ENCODE assay signal across 8 cellular contexts in genomic region chr19:4472174-4472974, GRCh38. TPM values are rescaled to one million over a fixed set of nuclear protein-coding genes. Genes with fewer than 3 reads are reported as not detected.
DNase-seq lines count a peak whose midpoint lies in the region; ATAC-seq and TF ChIP-seq lines count a peak whose summit lies in the region.

TSS of gene HDGFL2 (plus strand) at chr19:4472297. CDS start at chr19:4472351, 54 bp downstream.

- TF ChIP-seq CTCF in CD8-positive, alpha-beta T cell (IDR thresholded peaks at IDR 0.05): no peak
- TF ChIP-seq CTCF in left ventricle myocardium inferior (IDR thresholded peaks at IDR 0.05; ENCODE audit: borderline replicate concordance): no peak
- no peak for TF ChIP-seq CTCF in sigmoid colon (IDR thresholded peaks at IDR 0.05)

- no peaks in the 10 kb centered on the region for H3K27me3 Mint-ChIP-seq in CD8-positive, alpha-beta T cell (ENCODE audit: low read depth)
- H3K27me3 Mint-ChIP-seq in activated T-helper 17 cell treated with anti-CD3 and anti-CD28 coated beads, Interleukin-2, amount 50 U/mL, for 72 hours: no peaks in the 10 kb centered on the region

- no peaks in the 10 kb centered on the region for H3K27me3 ChIP-seq in CD8-positive, alpha-beta T cell (ENCODE audit: insufficient read depth, low read length)
- H3K27me3 ChIP-seq in left ventricle myocardium inferior (ENCODE audit: low read depth) (no peaks in the 10 kb centered on the region), sigmoid colon (no peaks in the 10 kb centered on the region)

- peaks cover 22% of the 10 kb centered on the region for H3K4me1 Mint-ChIP-seq in CD8-positive, alpha-beta T cell (ENCODE audit: low read depth)
- H3K4me1 Mint-ChIP-seq in activated T-helper 17 cell treated with anti-CD3 and anti-CD28 coated beads, Interleukin-2, amount 50 U/mL, for 72 hours: no peaks in the 10 kb centered on the region

- H3K27ac ChIP-seq in CD8-positive, alpha-beta T cell (ENCODE audit: low read depth, low read length): peak within 1 kb of the TSS; percentile 70
- H3K27ac ChIP-seq in left ventricle myocardium inferior (replicated peaks) (peak within 1 kb of the TSS; percentile 93), sigmoid colon (peak within 1 kb of the TSS; percentile 86 to 95 (median 88))

- POLR2A ChIA-PET in CD8-positive, alpha-beta T cell (lab: Charles Lee): interaction anchor here (1.2 to 2.3 kb wide), 7 partner anchors 14 to 225 kb away, joined by 3 to 26 read pairs (median 8); partner anchors contain the start of genes CHAF1A, MPND, SH3GL1 and UBXN6

- H3K36me3 Mint-ChIP-seq in CD8-positive, alpha-beta T cell: peaks cover 10% of the 10 kb centered on the region
- H3K36me3 Mint-ChIP-seq in activated T-helper 17 cell treated with anti-CD3 and anti-CD28 coated beads, Interleukin-2, amount 50 U/mL, for 72 hours (ENCODE audit: low read depth): peaks cover 13% of the 10 kb centered on the region

- no peak for TF ChIP-seq EP300 in sigmoid colon (IDR thresholded peaks at IDR 0.05)

- no peak within 1 kb of the TSS for H3K27ac Mint-ChIP-seq in CD8-positive, alpha-beta T cell
- H3K27ac Mint-ChIP-seq in activated T-helper 17 cell treated with anti-CD3 and anti-CD28 coated beads, Interleukin-2, amount 50 U/mL, for 72 hours: peak within 1 kb of the TSS; percentile 52

- no peaks in the 10 kb centered on the region for H3K36me3 ChIP-seq in CD8-positive, alpha-beta T cell (ENCODE audit: insufficient read depth, low read length)
- H3K36me3 ChIP-seq in left ventricle myocardium inferior (peaks cover 20% of the 10 kb centered on the region), sigmoid colon (peaks cover 6 to 24% (median 12%) of the 10 kb centered on the region in 4 donors)

- no peak for ATAC-seq in CD8-positive, alpha-beta T cell
- ATAC-seq in HG03025 (IDR thresholded peaks at IDR 0.05; ENCODE audit: low FRiP score, unreplicated experiment): peak; percentile 0
- ATAC-seq in activated T-helper 17 cell treated with anti-CD3 and anti-CD28 coated beads, Interleukin-2, amount 50 U/mL, for 72 hours (replicated peaks): no peak

- CTCF ChIA-PET in CD8-positive, alpha-beta T cell (lab: Charles Lee): no interaction called here

- H3K4me3 Mint-ChIP-seq in CD8-positive, alpha-beta T cell: peak within 1 kb of the TSS; percentile 73
- peak within 1 kb of the TSS; percentile 72 for H3K4me3 Mint-ChIP-seq in activated T-helper 17 cell treated with anti-CD3 and anti-CD28 coated beads, Interleukin-2, amount 50 U/mL, for 72 hours

- peak within 1 kb of the TSS; percentile 58 for H3K4me3 ChIP-seq in CD8-positive, alpha-beta T cell (ENCODE audit: low read depth, low read length)
- H3K4me3 ChIP-seq in left ventricle myocardium inferior: peak within 1 kb of the TSS; percentile 98
- H3K4me3 ChIP-seq in sigmoid colon: peak within 1 kb of the TSS; percentile 88 to 100 (median 96)

- no peak for TF ChIP-seq POLR2A in sigmoid colon (IDR thresholded peaks at IDR 0.05)

- DNase-seq in CD8-positive, alpha-beta T cell: no peak
- DNase-seq in left ventricle myocardium inferior (no peak), sigmoid colon (no peak), NCI-H2029 (lab: John Stamatoyannopoulos, UW) (no peak), NAMALWA (ENCODE audit: low spot score) (no peak), NCI-H82 (lab: John Stamatoyannopoulos, UW) (no peak)

- H3K9me3 ChIP-seq in CD8-positive, alpha-beta T cell (ENCODE audit: low read length): no peaks in the 10 kb centered on the region
- H3K9me3 ChIP-seq in left ventricle myocardium inferior (replicated peaks) (no peaks in the 10 kb centered on the region), sigmoid colon (no peaks in the 10 kb centered on the region)

- intact Hi-C loops in CD8-positive, alpha-beta T cell (cut with DNase I, micrococcal nuclease): loop anchor here (1.0 to 5.0 kb wide), 8 partner anchors 145 to 710 kb away; partner anchors contain the start of genes TNFAIP8L1 (in 2 of the 2), YJU2 (in 2 of the 2), ANKRD24 (in 1 of the 2) and APBA3 (in 1 of the 2)
- intact Hi-C loops in left ventricle myocardium inferior (cut with micrococcal nuclease) (no loop called here), sigmoid colon (cut with DNase I) (loop anchor here (5.0 kb wide), 1 partner anchor 505 kb away; no protein-coding TSS in a partner anchor)

- no peaks in the 10 kb centered on the region for H3K9me3 Mint-ChIP-seq in CD8-positive, alpha-beta T cell
- H3K9me3 Mint-ChIP-seq in activated T-helper 17 cell treated with anti-CD3 and anti-CD28 coated beads, Interleukin-2, amount 50 U/mL, for 72 hours: no peaks in the 10 kb centered on the region

- peaks cover 20% of the 10 kb centered on the region for H3K4me1 ChIP-seq in CD8-positive, alpha-beta T cell (ENCODE audit: insufficient read depth, low read length)
- H3K4me1 ChIP-seq in left ventricle myocardium inferior: peaks cover 35% of the 10 kb centered on the region
- H3K4me1 ChIP-seq in sigmoid colon: peaks cover 0 to 33% (median 27%) of the 10 kb centered on the region in 4 donors

- WGBS in sigmoid colon, 2 donors: 1% methylated on average over 71 of the region's 71 CpGs

RNA-seq across cellular contexts. Expression of gene HDGFL2, which starts in this region (rescaled TPM):
- 10 to 100 TPM; 11.7 to 13.9 TPM for total RNA-seq in CD8-positive, alpha-beta T cell
- 10 to 100 TPM; 30.7 to 39.3 TPM for total RNA-seq in activated T-helper 17 cell treated with anti-CD3 and anti-CD28 coated beads, Interleukin-2, amount 50 U/mL, for 72 hours
- 22.8 TPM for total RNA-seq in left ventricle myocardium inferior
- 10 to 100 TPM; 31.0 to 45.5 (median 40.4) TPM for total RNA-seq in sigmoid colon
- polyA plus RNA-seq in sigmoid colon: 10 to 100 TPM; 19.8 to 78.2 (median 22.2) TPM
